ENCODE assay signal across 14 cellular contexts in genomic region chr20:36847710-36848040, GRCh38. TPM values are rescaled to one million over a fixed set of nuclear protein-coding genes. Genes with fewer than 3 reads are reported as not detected.
DNase-seq lines count a peak whose midpoint lies in the region; ATAC-seq, FAIRE-seq and TF ChIP-seq lines count a peak whose summit lies in the region.
"Had no signal": no experiment of that assay in that cellular context is flagged by ENCODE, and none has a peak within 500 bp of the region (broad histone marks: within the 10 kb centered on the region; RNA-seq: fewer than 3 reads in every experiment).

No MANE protein-coding gene starts in this region.

- RAD21 ChIA-PET in GM12878 (lab: Charles Lee; ENCODE audit: unreplicated experiment), result interaction anchor here (0.7 to 6.0 kb wide), 7 partner anchors 11 to 42 kb away, joined by 3 to 48 read pairs (median 7); a partner anchor contains a TSS

- CTCF ChIA-PET in GM12878 (lab: Yijun Ruan, JAX), result interaction anchor here (0.5 to 25.3 kb wide), 8 partner anchors 9 to 243 kb away, joined by 3 to 349 read pairs (median 4); partner anchors contain the start of gene TLDC2

- H3K4me3 Mint-ChIP-seq in GM23338, result no peak overlapping the region

- intact Hi-C loops in GM12878 (cut with micrococcal nuclease; ENCODE audit: unreplicated experiment), result loop anchor here (10.0 kb wide), 1 partner anchor 383 kb away; no protein-coding TSS in a partner anchor

- 87% methylated on average over 1 of the region's 1 CpG for WGBS in GM12878 (ENCODE audit: insufficient coverage, insufficient replicate concordance, low lambda C conversion rate, missing lambda C conversion rate)

- ATAC-seq in GM12878 (no peak), HG03469 (IDR thresholded peaks at IDR 0.05; ENCODE audit: unreplicated experiment) (no peak), GM23338 (no peak)
- ATAC-seq: K562 had no signal

- H3K9me3 ChIP-seq in GM12878 (replicated peaks; ENCODE audit: control insufficient read depth, insufficient read depth, low read length) (peaks cover 2% of the 10 kb centered on the region; the same call in 1 of the 3 replicates), stomach smooth muscle (ENCODE audit: control insufficient read depth in 2 of 2, low read length in 2 of 2) (peaks cover 0 to 3% of the 10 kb centered on the region in 2 donors)

- SMC1A ChIA-PET in GM12878 (lab: Charles Lee; ENCODE audit: uncharacterized antibody, unreplicated experiment), result interaction anchor here (0.8 to 7.7 kb wide), 6 partner anchors 12 to 252 kb away, joined by 3 to 105 read pairs (median 13); a partner anchor contains a TSS

- no peaks in the 10 kb centered on the region; a peak in 1 of 4 replicates for H3K36me3 ChIP-seq in GM12878 (ENCODE audit: control insufficient read depth in 2 of 2, insufficient read depth in 2 of 2, low read length in 1 of 2)
- peaks cover 2 to 4% of the 10 kb centered on the region in 2 donors for H3K36me3 ChIP-seq in stomach smooth muscle (ENCODE audit: control insufficient read depth in 2 of 2, insufficient read depth in 2 of 2, low read length in 2 of 2)
- 0 out of 2 replicates have a peak, but pooled peaks cover 3% of the 10 kb centered on the region for H3K36me3 ChIP-seq in GM23338 (ENCODE audit: insufficient read depth)

- H3K27ac Mint-ChIP-seq in GM23338, result no peak overlapping the region

- peaks cover 12% of the 10 kb centered on the region for H3K27me3 Mint-ChIP-seq in GM23338 (ENCODE audit: insufficient read depth, low read depth, poor library complexity)

- no peak for TF ChIP-seq RAD21 in GM12878 (IDR thresholded peaks at IDR 0.05; ENCODE audit: insufficient read depth, low read depth, low read length)

- 0 out of 2 replicates have a peak, but pooled peaks cover 4% of the 10 kb centered on the region for H3F3A ChIP-seq in GM23338 (replicated peaks; ENCODE audit: low read depth)

- no peak for TF ChIP-seq POLR2A in GM12878 (IDR thresholded peaks at IDR 0.05; ENCODE audit: low read depth, low read length)

- no TSS peak for BruUV-seq in GM12878 (replicated peaks; lab: Mats Ljungman, UMichigan)

- no peak for TF ChIP-seq EP300 in GM12878 (IDR thresholded peaks at IDR 0.05; ENCODE audit: borderline replicate concordance in 1 of 2, control insufficient read depth in 1 of 2, low read depth in 2 of 2, low read length in 2 of 2)

- no peaks in the 10 kb centered on the region for H4K20me1 ChIP-seq in GM12878 (ENCODE audit: control insufficient read depth, insufficient read depth)
- no peaks in the 10 kb centered on the region; the same call in 1 of the 2 replicates for H4K20me1 ChIP-seq in GM23338 (replicated peaks; ENCODE audit: insufficient read depth)

- peaks cover 14% of the 10 kb centered on the region for H3K9me3 Mint-ChIP-seq in GM23338

- no peak overlapping the region for H3K4me2 ChIP-seq in GM12878 (ENCODE audit: control insufficient read depth, insufficient read depth)
- no peak overlapping the region for H3K4me2 ChIP-seq in GM23338

- H3K4me1 ChIP-seq in GM12878 (ENCODE audit: control insufficient read depth, insufficient read depth, low read length) (peaks cover 80% of the 10 kb centered on the region), stomach smooth muscle (ENCODE audit: control insufficient read depth, insufficient read depth, low read length) (peaks cover 71% of the 10 kb centered on the region), GM23338 (ENCODE audit: insufficient read depth) (peaks cover 4% of the 10 kb centered on the region; the same call in 1 of the 2 replicates)

- H3K4me3 ChIP-seq in GM12878 (no peak overlapping the region), stomach smooth muscle (ENCODE audit: low read length in 2 of 2) (no peak overlapping the region), GM23338 (no peak overlapping the region)
- H3K4me3 ChIP-seq: K562 had no signal

- H3K9ac ChIP-seq in GM12878 (ENCODE audit: control insufficient read depth, insufficient read depth, low read length), result no peak overlapping the region
- peak overlapping the region; percentile 66 to 76 for H3K9ac ChIP-seq in stomach smooth muscle (ENCODE audit: low read length in 2 of 2)

- in situ Hi-C loops in GM12878 (cut with MboI), result no loop called here

- peaks cover 15% of the 10 kb centered on the region for H3K4me1 Mint-ChIP-seq in GM23338

- TF ChIP-seq CTCF in GM12878 (IDR thresholded peaks at IDR 0.05 in 2 of 3, conservative IDR thresholded peaks at IDR 0.05 in 1 of 3; ENCODE audit: control insufficient read depth in 2 of 3, extremely low read depth in 1 of 3, insufficient read depth in 1 of 3, low read depth in 3 of 3, low read length in 3 of 3), result no peak
- TF ChIP-seq CTCF in GM23338 (conservative IDR thresholded peaks at IDR 0.05; ENCODE audit: low read depth in 2 of 2), result no peak

- peak; percentile 58 for DNase-seq in HCEC 1CT
- no peak for DNase-seq in GM12878 (ENCODE audit: low read depth, low spot score)
- DNase-seq in GM23338 (ENCODE audit: low spot score), result no peak
- DNase-seq in SIG-M5 treated with dmso at 0.1 percent for 504 hours (lab: John Stamatoyannopoulos, UW; ENCODE audit: unreplicated experiment), result no peak
- no peak for DNase-seq in NCI-H524 treated with DMSO at 0.1 percent for 48 hours (lab: John Stamatoyannopoulos, UW)
- DNase-seq: activated CD4-positive, alpha-beta T cell treated with anti-CD3 and anti-CD28 coated beads for 1 hour; activated effector memory CD4-positive, alpha-beta T cell treated with Interleukin-2 at 50 U/mL for 16 hours; effector CD4-positive, alpha-beta T cell; NCI-H2171 treated with DMSO at 0.1 percent for 48 hours; SHP77 had no signal

- H3K27me3 ChIP-seq in GM12878 (replicated peaks in 1 of 2; ENCODE audit: control insufficient read depth in 2 of 2, insufficient read depth in 2 of 2, low read length in 1 of 2) (no peaks in the 10 kb centered on the region), layer of hippocampus (ENCODE audit: control insufficient read depth, insufficient read depth, low read length) (no peaks in the 10 kb centered on the region), stomach smooth muscle (ENCODE audit: control insufficient read depth in 1 of 2, insufficient read depth in 2 of 2, low read length in 2 of 2) (no peaks in the 10 kb centered on the region), GM23338 (ENCODE audit: insufficient read depth) (no peaks in the 10 kb centered on the region)

- peaks cover 18% of the 10 kb centered on the region for H3K36me3 Mint-ChIP-seq in GM23338 (ENCODE audit: low read depth)

- no peaks in the 10 kb centered on the region for H3K9me2 ChIP-seq in GM23338 (ENCODE audit: insufficient read depth)

- no peak for FAIRE-seq in GM12878 (lab: Jason Lieb, UNC)
- FAIRE-seq: K562 had no signal

- H3K27ac ChIP-seq in GM12878 (ENCODE audit: control insufficient read depth, insufficient read depth), result no peak overlapping the region
- H3K27ac ChIP-seq in layer of hippocampus (ENCODE audit: low read depth, low read length), result peak overlapping the region; percentile 95
- peak overlapping the region; percentile 98 for H3K27ac ChIP-seq in stomach smooth muscle (ENCODE audit: low read length)
- H3K27ac ChIP-seq in GM23338 (ENCODE audit: low read depth), result no peak overlapping the region

- H3K79me2 ChIP-seq in GM12878 (ENCODE audit: control insufficient read depth, insufficient read depth, low read length), result peaks cover 10% of the 10 kb centered on the region
- peaks cover 17% of the 10 kb centered on the region for H3K79me2 ChIP-seq in GM23338 (replicated peaks; ENCODE audit: insufficient read depth)

- POLR2A ChIA-PET in GM12878 (lab: Charles Lee), result interaction anchor here (0.8 to 7.5 kb wide), 5 partner anchors 7 to 35 kb away, joined by 3 to 72 read pairs (median 15); a partner anchor contains a TSS

- H2AFZ ChIP-seq in GM12878 (ENCODE audit: control insufficient read depth, low read depth, low read length) (no peak overlapping the region), GM23338 (no peak overlapping the region)

TF ChIP-seq in GM12878, 131 proteins besides CTCF, POLR2A, EP300 and RAD21 (continues in another document):
- TF ChIP-seq ATF3 (IDR thresholded peaks at IDR 0.05; ENCODE audit: borderline replicate concordance, extremely low read depth, low read depth, low read length), result no peak
- no peak for TF ChIP-seq ASH2L (IDR thresholded peaks at IDR 0.05; ENCODE audit: borderline replicate concordance, low read depth)

RNA-seq across cellular contexts. Expression of gene TLDC2, which starts 28.3 kb away (rescaled TPM):
- 0.27 TPM in 1 of 2 replicates, not detected in the other for total RNA-seq in GM12878 (2013; cell fraction: nucleolus; rRNA removed)
- 0.28 and 0.49 TPM in 2 replicates for total RNA-seq in GM12878 (2014; rRNA removed)
- 0.18 and 0.37 TPM in 2 replicates for total RNA-seq in GM12878 (2014; rRNA removed; fragmentation: Illumina TruSeq; extraction: Trizol)
- total RNA-seq in GM12878 (2021), result 0.24 and 0.41 TPM in 2 replicates
- 0.50 TPM for polyA plus RNA-seq in GM12878 (2011; ENCODE audit: low read depth)
- polyA plus RNA-seq in GM12878 (2011; rRNA removed), result 0.05 and 0.09 TPM in 2 replicates
- 0.03 TPM in 1 of 2 replicates, not detected in the other for polyA plus RNA-seq in GM12878 (2011; cell fraction: cytosol; rRNA removed)
- not detected in 2 replicates for polyA plus RNA-seq in GM12878 (2011; cell fraction: nucleus; rRNA removed)
- polyA plus RNA-seq in GM12878 (2012), result 0.09 and 0.35 TPM in 2 replicates
- polyA plus RNA-seq in GM12878 (2014; fragmentation: Illumina TruSeq; extraction: Trizol), result 0.13 and 0.35 TPM in 2 replicates
- polyA plus RNA-seq in GM12878 (2014; fragmentation: Nextera tagmentation; extraction: Ambion mirVana), result under 1 TPM; 0.08 to 0.24 TPM
- polyA plus RNA-seq in GM12878 (2014; rRNA removed), result 0.33 and 0.42 TPM in 2 replicates
- polyA plus RNA-seq in GM12878 (2016; fragmentation: Nextera tagmentation; extraction: Ambion mirVana), result under 1 TPM; 0.10 to 0.16 TPM
- polyA minus RNA-seq in GM12878 (2011; rRNA and poly(A)+ RNA removed), result not detected in 2 replicates
- not detected in 2 replicates for polyA minus RNA-seq in GM12878 (2011; cell fraction: cytosol; rRNA and poly(A)+ RNA removed)
- polyA minus RNA-seq in GM12878 (2011; cell fraction: nucleus; rRNA and poly(A)+ RNA removed), result not detected in 2 replicates
- 0.38 and 0.85 TPM in 2 replicates for total RNA-seq in GM23338 (2014; rRNA removed; shearing (Covaris generic))
- 0.16 and 0.28 TPM in 2 replicates for polyA plus RNA-seq in GM23338 (2016; fragmentation: Nextera tagmentation; extraction: Ambion mirVana)
- total RNA-seq: K562 had no signal
- polyA plus RNA-seq: K562 had no signal

Comparison
In these comparisons a context has a peak if more than half of its experiments do, and no peak if none do; other contexts are left out.
1. H3K27ac ChIP-seq: peak in layer of hippocampus (single experiment) and stomach smooth muscle (single experiment); none in GM12878 (single experiment) and GM23338 (single experiment).